ENCODE assay signal across 1 cellular context in the genomic region with DNA sequence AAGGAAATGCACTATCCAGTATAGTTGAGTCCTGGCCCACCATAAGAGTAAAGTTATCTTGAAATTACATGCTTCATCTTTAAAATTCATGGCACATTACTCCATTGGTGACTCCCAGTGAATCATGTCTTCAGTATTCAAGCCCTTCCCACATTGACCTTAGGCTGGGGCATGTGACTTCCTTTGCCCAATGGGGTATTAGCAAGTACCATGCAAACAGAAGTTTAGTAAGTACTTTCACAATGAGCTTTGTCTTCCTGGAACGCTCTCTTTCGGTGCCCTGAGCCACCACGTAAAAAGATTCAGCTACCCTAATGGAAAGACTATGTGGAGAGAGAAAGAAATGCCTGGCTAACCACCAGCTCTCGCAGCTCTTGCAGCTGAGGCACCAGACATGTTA.
TF ChIP-seq lines count a peak whose summit lies in the region.

No MANE protein-coding gene starts in this region.

TF ChIP-seq in K562, 482 proteins besides CTCF, POLR2A, EP300 and RAD21 (continued from another document):
- TF ChIP-seq, protein P1, sequence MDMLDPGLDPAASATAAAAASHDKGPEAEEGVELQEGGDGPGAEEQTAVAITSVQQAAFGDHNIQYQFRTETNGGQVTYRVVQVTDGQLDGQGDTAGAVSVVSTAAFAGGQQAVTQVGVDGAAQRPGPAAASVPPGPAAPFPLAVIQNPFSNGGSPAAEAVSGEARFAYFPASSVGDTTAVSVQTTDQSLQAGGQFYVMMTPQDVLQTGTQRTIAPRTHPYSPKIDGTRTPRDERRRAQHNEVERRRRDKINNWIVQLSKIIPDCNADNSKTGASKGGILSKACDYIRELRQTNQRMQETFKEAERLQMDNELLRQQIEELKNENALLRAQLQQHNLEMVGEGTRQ (CRISPR knock-in tag; IDR thresholded peaks at IDR 0.05): peak; percentile 81
- no peak for TF ChIP-seq FOSL1 (tag; conservative IDR thresholded peaks at IDR 0.05)
